ENCODE assay signal across 1 cellular context in the genomic region with DNA sequence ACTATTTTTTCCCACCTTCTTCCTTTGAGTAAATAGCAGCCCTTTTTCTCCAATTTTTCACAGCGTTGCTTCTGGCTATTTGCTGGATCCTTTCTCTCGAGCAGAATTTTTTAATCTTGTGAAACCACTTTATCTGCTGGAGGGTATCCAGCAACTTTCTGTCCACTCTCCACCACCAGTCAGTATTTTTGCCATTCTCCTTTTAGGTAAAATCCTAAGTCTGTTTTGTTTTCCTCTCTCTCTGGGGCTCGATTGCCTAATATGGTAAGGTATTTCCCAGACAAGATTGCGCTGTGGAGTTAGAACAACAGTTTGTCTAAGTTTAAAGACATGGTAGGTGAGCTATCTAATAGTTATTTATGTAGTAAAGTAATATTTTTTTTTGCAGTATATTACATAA.
TF ChIP-seq lines count a peak whose summit lies in the region.

No MANE protein-coding gene starts in this region.

TF ChIP-seq in IMR-90, 13 proteins besides CTCF, POLR2A, EP300 and RAD21:
- peak; percentile 84 for TF ChIP-seq CEBPB (IDR thresholded peaks at IDR 0.05; ENCODE audit: low read depth, low read length)
- TF ChIP-seq RCOR1 (IDR thresholded peaks at IDR 0.05; ENCODE audit: insufficient replicate concordance, low read length) = no peak
